Comparison of ENCODE assay signal across 8 cellular contexts in the genomic region with DNA sequence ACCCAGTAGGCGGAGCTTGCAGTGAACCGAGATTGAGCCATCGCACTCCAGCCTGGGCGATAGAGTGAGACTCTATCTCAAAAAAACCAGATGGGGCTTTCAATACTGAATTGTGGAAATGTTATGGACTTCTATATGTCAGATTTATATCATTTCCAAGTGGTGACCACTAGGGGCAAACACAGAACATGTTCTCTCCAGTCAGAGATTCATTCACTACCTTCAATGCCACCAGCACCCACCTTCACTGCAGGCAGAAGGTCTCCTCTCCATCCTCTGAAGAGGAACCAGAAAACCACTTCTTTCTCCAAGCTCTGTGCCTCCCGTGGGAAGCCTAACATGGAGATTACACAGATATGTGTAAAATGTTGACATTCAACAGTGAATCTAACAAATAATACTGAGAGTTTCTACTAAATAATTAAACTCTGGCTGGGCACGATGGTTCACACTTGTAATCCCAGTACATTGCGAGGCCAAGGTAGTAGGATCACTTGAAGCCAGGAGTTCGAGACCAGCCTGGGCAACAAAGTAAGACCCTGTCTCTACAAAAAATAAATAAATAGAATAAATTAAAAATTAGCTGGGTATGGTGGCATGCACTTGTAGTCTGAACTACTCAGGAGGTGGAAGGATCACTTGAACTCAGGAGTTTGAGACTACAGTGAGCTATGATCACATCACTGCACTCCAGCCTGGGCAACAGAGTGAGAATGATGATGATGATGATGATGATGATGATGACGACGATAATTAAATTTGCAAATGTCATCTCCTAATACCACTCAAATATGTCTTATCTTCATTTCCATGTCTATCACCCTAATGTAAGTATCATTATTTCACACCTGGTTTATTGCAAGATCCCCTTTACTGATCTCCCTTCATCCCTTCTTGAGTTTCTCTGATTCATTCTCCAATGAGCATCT.
DNase-seq lines count a peak whose midpoint lies in the region; ATAC-seq and TF ChIP-seq lines count a peak whose summit lies in the region.

No MANE protein-coding gene starts in this region.

- no peaks in the 10 kb centered on the region for H3K27me3 ChIP-seq in hepatocyte

- H3K9me2 ChIP-seq in hepatocyte (replicated peaks; ENCODE audit: insufficient read depth): no peaks in the 10 kb centered on the region

- H3K4me1 Mint-ChIP-seq in T-helper 2 cell treated with Interferon-gamma antibody and Interleukin-4, amounts not matched to agents 5 μg/mL and 100 μg/mL, for 36 hours (ENCODE audit: low read depth): peaks cover 12% of the 10 kb centered on the region

- no peaks in the 10 kb centered on the region for H4K20me1 ChIP-seq in hepatocyte (ENCODE audit: insufficient read depth, poor library complexity, severe bottlenecking)

- peak; percentile 39 for ATAC-seq in HG02973 (IDR thresholded peaks at IDR 0.05; ENCODE audit: unreplicated experiment)
- ATAC-seq in SK-N-SH treated with all-trans-retinoic acid at 6 μM for 48 hours: peak; percentile 92

- H3K27me3 Mint-ChIP-seq in T-helper 2 cell treated with Interferon-gamma antibody and Interleukin-4, amounts not matched to agents 5 μg/mL and 100 μg/mL, for 36 hours (ENCODE audit: low read depth): peaks cover 13% of the 10 kb centered on the region

- no peaks in the 10 kb centered on the region for H3K36me3 ChIP-seq in hepatocyte (replicated peaks; ENCODE audit: insufficient read depth, low read depth)

- no peak overlapping the region for H3K4me2 ChIP-seq in hepatocyte

- no peak overlapping the region for H3K4me3 ChIP-seq in hepatocyte

- H3K36me3 Mint-ChIP-seq in T-helper 2 cell treated with Interferon-gamma antibody and Interleukin-4, amounts not matched to agents 5 μg/mL and 100 μg/mL, for 36 hours (ENCODE audit: low read depth): no peaks in the 10 kb centered on the region

- no peaks in the 10 kb centered on the region for H3K4me1 ChIP-seq in hepatocyte (ENCODE audit: insufficient read depth)

- peak; percentile 35 for TF ChIP-seq CTCF in hepatocyte (IDR thresholded peaks at IDR 0.05; ENCODE audit: poor library complexity)

- DNase-seq in NOMO-1 treated with DMSO at 0.1 percent for 48 hours (lab: John Stamatoyannopoulos, UW; ENCODE audit: unreplicated experiment) (peak; percentile 32), NOMO-1 treated with dmso at 0.1 percent for 144 hours (lab: John Stamatoyannopoulos, UW; ENCODE audit: unreplicated experiment) (no peak), hepatocyte (ENCODE audit: low spot score) (no peak), NCI-H774 (lab: John Stamatoyannopoulos, UW) (no peak)
- no peak for DNase-seq in T-helper 2 cell treated with Interferon-gamma antibody and Interleukin-4, amounts not matched to agents 5 μg/mL and 100 μg/mL, for 36 hours (ENCODE audit: low spot score)
- DNase-seq in activated CD8-positive, alpha-beta memory T cell treated with anti-CD3 and anti-CD28 coated beads for 24 hours: no peak

- H3K27ac ChIP-seq in hepatocyte: no peak overlapping the region

- no peak overlapping the region for H3K27ac Mint-ChIP-seq in T-helper 2 cell treated with Interferon-gamma antibody and Interleukin-4, amounts not matched to agents 5 μg/mL and 100 μg/mL, for 36 hours

- no peaks in the 10 kb centered on the region for H3K79me2 ChIP-seq in hepatocyte

- WGBS in hepatocyte (ENCODE audit: low lambda C conversion rate, missing lambda C conversion rate): 93% methylated on average over 10 of the region's 10 CpGs

- no peaks in the 10 kb centered on the region for H3K9me3 ChIP-seq in hepatocyte (ENCODE audit: low read depth)

- no peak overlapping the region for H2AFZ ChIP-seq in hepatocyte

- no peaks in the 10 kb centered on the region for H3K9me3 Mint-ChIP-seq in T-helper 2 cell treated with Interferon-gamma antibody and Interleukin-4, amounts not matched to agents 5 μg/mL and 100 μg/mL, for 36 hours

- no peak overlapping the region for H3K4me3 Mint-ChIP-seq in T-helper 2 cell treated with Interferon-gamma antibody and Interleukin-4, amounts not matched to agents 5 μg/mL and 100 μg/mL, for 36 hours

TF ChIP-seq in SK-N-SH treated with all-trans-retinoic acid at 6 μM for 48 hours, 23 proteins besides CTCF, POLR2A, EP300 and RAD21:
- no peak for TF ChIP-seq ESRRG (CRISPR knock-in tag; IDR thresholded peaks at IDR 0.05)
